Comparison of ENCODE assay signal across 24 cellular contexts in the genomic region with DNA sequence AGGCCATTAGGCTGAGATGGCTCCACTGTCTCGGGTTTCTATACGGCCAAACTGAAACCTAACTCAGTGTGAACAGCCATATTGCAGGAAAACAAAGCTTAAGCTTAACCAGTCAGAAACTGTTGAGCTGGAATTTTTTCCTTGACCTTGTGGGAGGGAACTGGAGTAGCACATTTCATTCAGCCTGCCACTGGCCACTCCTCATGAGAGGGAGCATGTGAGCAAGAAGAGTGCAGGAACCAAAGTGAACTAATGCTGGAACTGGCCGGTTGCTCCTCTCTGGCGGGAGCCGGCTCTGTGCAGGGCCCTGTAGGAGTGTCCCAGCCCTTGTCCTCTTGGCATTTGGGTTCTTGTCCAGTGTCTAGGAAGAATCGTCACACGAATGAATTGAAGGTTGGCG. TPM values are rescaled to one million over a fixed set of nuclear protein-coding genes. Genes with fewer than 3 reads are reported as not detected.
DNase-seq lines count a peak whose midpoint lies in the region; ATAC-seq, FAIRE-seq and TF ChIP-seq lines count a peak whose summit lies in the region.
"Had no signal": no experiment of that assay in that cellular context is flagged by ENCODE, and none has a peak within 500 bp of the region (broad histone marks: within the 10 kb centered on the region; RNA-seq: fewer than 3 reads in every experiment).

No MANE protein-coding gene starts in this region.

- no peak overlapping the region for H2BK120ac ChIP-seq in mesenchymal stem cell (ENCODE audit: low read depth, low read length)

- H3K4me3 ChIP-seq in A549 (no peak overlapping the region), HCT116 (replicated peaks in 1 of 2; ENCODE audit: low read depth in 1 of 2, low read length in 2 of 2) (no peak overlapping the region), mesenchymal stem cell (ENCODE audit: insufficient read depth in 1 of 2, low read depth in 1 of 2, low read length in 2 of 2) (no peak overlapping the region), Peyer's patch (no peak overlapping the region)
- H3K4me3 ChIP-seq: MG63 had no signal

- intact Hi-C loops in HCT116 (cut with micrococcal nuclease) (no loop called here), activated B cell treated with CpG ODN at 0.5 μM for 24 hours (cut with micrococcal nuclease) (loop anchor here (10.0 kb wide), 1 partner anchor 1218 kb away; a partner anchor contains a TSS)

- H2AK5ac ChIP-seq in mesenchymal stem cell (ENCODE audit: low read length, severe bottlenecking) = no peak overlapping the region

- H3K4ac ChIP-seq in mesenchymal stem cell (ENCODE audit: low read depth in 1 of 2, low read length in 2 of 2) = no peak overlapping the region

- no peaks in the 10 kb centered on the region for H3K79me1 ChIP-seq in mesenchymal stem cell (replicated peaks; ENCODE audit: low read length, poor library complexity, severe bottlenecking)

- BruUV-seq in HCT116 (replicated peaks; lab: Mats Ljungman, UMichigan) = no TSS peak

- H4K8ac ChIP-seq in mesenchymal stem cell (ENCODE audit: low read length) = no peak overlapping the region

- H3K9ac ChIP-seq in HCT116 (ENCODE audit: low read length) (no peak overlapping the region), mesenchymal stem cell (ENCODE audit: low read length) (no peak overlapping the region)

- no peak overlapping the region for H3K23ac ChIP-seq in mesenchymal stem cell (ENCODE audit: low read length in 2 of 2)

- H3K27me3 ChIP-seq in HCT116 (ENCODE audit: insufficient read depth, low read length) = no peaks in the 10 kb centered on the region
- no peaks in the 10 kb centered on the region for H3K27me3 ChIP-seq in mesenchymal stem cell (ENCODE audit: control insufficient read depth in 1 of 2, insufficient read depth in 1 of 2, low read length in 2 of 2)
- H3K27me3 ChIP-seq in Peyer's patch = no peaks in the 10 kb centered on the region
- H3K27me3 ChIP-seq: MG63 had no signal

- no peaks in the 10 kb centered on the region for H3K9me2 ChIP-seq in HCT116 (ENCODE audit: insufficient read depth)

- no peak overlapping the region for H2BK5ac ChIP-seq in mesenchymal stem cell (ENCODE audit: low read depth, low read length, poor library complexity, severe bottlenecking)

- no peak overlapping the region for H4K91ac ChIP-seq in mesenchymal stem cell (ENCODE audit: low read length)

- no peaks in the 10 kb centered on the region for H3K36me3 ChIP-seq in HCT116 (ENCODE audit: control insufficient read depth in 1 of 2, insufficient read depth in 2 of 2, low read length in 2 of 2)
- no peaks in the 10 kb centered on the region for H3K36me3 ChIP-seq in mesenchymal stem cell (ENCODE audit: control insufficient read depth in 1 of 2, insufficient read depth in 2 of 2, low read depth in 1 of 2, low read length in 2 of 2)
- H3K36me3 ChIP-seq in Peyer's patch = no peaks in the 10 kb centered on the region
- H3K36me3 ChIP-seq: MG63 had no signal

- no peak for TF ChIP-seq RAD21 in A549 (conservative IDR thresholded peaks at IDR 0.05 in 1 of 2, IDR thresholded peaks at IDR 0.05 in 1 of 2)
- TF ChIP-seq RAD21 in HCT116 (IDR thresholded peaks at IDR 0.05; ENCODE audit: low read depth) = no peak

- peak; percentile 78 to 83 for ATAC-seq in A549
- peak; percentile 42 for ATAC-seq in HCT116
- no peak for ATAC-seq in activated B cell treated with CpG ODN at 0.5 μM for 24 hours (ENCODE audit: low read depth)
- ATAC-seq in HG03097 (IDR thresholded peaks at IDR 0.05; ENCODE audit: low FRiP score, unreplicated experiment) = no peak
- ATAC-seq in HG02798 (IDR thresholded peaks at IDR 0.05; ENCODE audit: poor library complexity, unreplicated experiment) = no peak
- ATAC-seq in GM21529 (IDR thresholded peaks at IDR 0.05; ENCODE audit: unreplicated experiment) = no peak
- ATAC-seq: Panc1, Right ventricle myocardium inferior had no signal

- no peak for TF ChIP-seq CTCF in A549 (IDR thresholded peaks at IDR 0.05)
- no peak for TF ChIP-seq CTCF in HCT116 (IDR thresholded peaks at IDR 0.05 in 2 of 3, conservative IDR thresholded peaks at IDR 0.05 in 1 of 3; ENCODE audit: borderline replicate concordance in 1 of 3, insufficient read depth in 1 of 3, low read depth in 2 of 3, low read length in 2 of 3)
- no peak for TF ChIP-seq CTCF in activated B cell treated with CpG ODN at 0.5 μM for 24 hours (IDR thresholded peaks at IDR 0.05)
- TF ChIP-seq CTCF in Peyer's patch (IDR thresholded peaks at IDR 0.05) = no peak

- peak overlapping the region; percentile 37 for H2AFZ ChIP-seq in HCT116 (ENCODE audit: low read depth, low read length, poor library complexity, severe bottlenecking)
- peak overlapping the region; percentile 31 for H2AFZ ChIP-seq in mesenchymal stem cell (ENCODE audit: low read depth, low read length)

- no peak overlapping the region for H3K4me3 Mint-ChIP-seq in activated B cell treated with CpG ODN at 0.5 μM for 24 hours

- 0 out of 3 replicates have a peak overlapping the region, but pooled peaks have one; percentile 10 for H3K4me2 ChIP-seq in A549
- no peak overlapping the region for H3K4me2 ChIP-seq in HCT116 (ENCODE audit: low read length)
- no peak overlapping the region for H3K4me2 ChIP-seq in mesenchymal stem cell (ENCODE audit: low read length, poor library complexity, severe bottlenecking)

- H3K27ac Mint-ChIP-seq in activated B cell treated with CpG ODN at 0.5 μM for 24 hours = peak overlapping the region; percentile 38

- no peak overlapping the region for H2BK12ac ChIP-seq in mesenchymal stem cell (ENCODE audit: low read length in 2 of 2)

- 94% methylated on average over 8 of the region's 8 CpGs for WGBS in A549 (ENCODE audit: missing lambda C conversion rate)
- WGBS in mesenchymal stem cell = 97% methylated on average over 8 of the region's 8 CpGs

- H3K27ac ChIP-seq in A549 (no peak overlapping the region), HCT116 (ENCODE audit: low read depth, low read length) (no peak overlapping the region), mesenchymal stem cell (ENCODE audit: low read length, poor library complexity, severe bottlenecking) (no peak overlapping the region), Peyer's patch (no peak overlapping the region)
- H3K27ac ChIP-seq: C4-2B had no signal

- H4K20me1 ChIP-seq in HCT116 (ENCODE audit: insufficient read depth) = no peaks in the 10 kb centered on the region

- RAD21 ChIA-PET in HCT116 (lab: Charles Lee; ENCODE audit: low non-redundant PET in 1 of 2, low total read pairs in 2 of 2, uncharacterized antibody in 2 of 2, unreplicated experiment in 2 of 2) = no interaction called here

- no peaks in the 10 kb centered on the region for H3K79me2 ChIP-seq in HCT116 (ENCODE audit: insufficient read depth, low read length)

- TF ChIP-seq EP300 in A549 (IDR thresholded peaks at IDR 0.05) = no peak

- H3K18ac ChIP-seq in mesenchymal stem cell (ENCODE audit: low read depth in 1 of 2, low read length in 2 of 2) = no peak overlapping the region

- H2BK15ac ChIP-seq in mesenchymal stem cell (ENCODE audit: low read depth, poor library complexity, severe bottlenecking) = no peak overlapping the region

- H3K36me3 Mint-ChIP-seq in activated B cell treated with CpG ODN at 0.5 μM for 24 hours (ENCODE audit: low read depth) = peaks cover 75% of the 10 kb centered on the region

- no peaks in the 10 kb centered on the region for H3K27me3 Mint-ChIP-seq in activated B cell treated with CpG ODN at 0.5 μM for 24 hours
- H3K27me3 Mint-ChIP-seq: IgD-negative memory B cell had no signal

- H3K14ac ChIP-seq in mesenchymal stem cell (ENCODE audit: low read length in 2 of 2) = peak overlapping the region in 1 of 2 experiments; percentile 15

- CTCF ChIA-PET in A549 (lab: Yijun Ruan, JAX) (no interaction called here), HCT116 (lab: Charles Lee) (no interaction called here), activated B cell treated with CpG ODN at 0.5 μM for 24 hours (lab: Charles Lee) (no interaction called here)

- H3K9me3 ChIP-seq in A549 = no peaks in the 10 kb centered on the region
- no peaks in the 10 kb centered on the region for H3K9me3 ChIP-seq in HCT116 (ENCODE audit: control insufficient read depth in 1 of 2, insufficient read depth in 1 of 2, low read depth in 1 of 2, low read length in 2 of 2)
- peaks cover 11% of the 10 kb centered on the region for H3K9me3 ChIP-seq in mesenchymal stem cell (ENCODE audit: control insufficient read depth, low read length)
- no peaks in the 10 kb centered on the region for H3K9me3 ChIP-seq in Peyer's patch

- FAIRE-seq in A549 (lab: Jason Lieb, UNC) = no peak
- FAIRE-seq: H1 had no signal

- H3K9me3 Mint-ChIP-seq in activated B cell treated with CpG ODN at 0.5 μM for 24 hours = peaks cover 25% of the 10 kb centered on the region

- peak in 1 of 2 experiments; percentile 34 for DNase-seq in A549 (ENCODE audit: low read depth in 1 of 2, low spot score in 1 of 2)
- no peak for DNase-seq in HCT116 (ENCODE audit: low read depth, low spot score)
- DNase-seq in activated B cell treated with CpG ODN at 0.5 μM for 24 hours = no peak
- DNase-seq in mesenchymal stem cell = no peak
- DNase-seq in Peyer's patch = no peak
- DNase-seq: DMS 273 treated with DMSO at 0.1 percent for 48 hours, GDM1, Kasumi-1, MG63, NCI-H1092, NCI-H1436 treated with DMSO at 0.1 percent for 48 hours, NCI-H2029 treated with DMSO at 0.1 percent for 48 hours, NCI-H2171, NCI-H446, NCI-H69, SW 1271 had no signal

- H3K4me1 ChIP-seq in A549 (peaks cover 6% of the 10 kb centered on the region; the same call in 1 of the 3 replicates), HCT116 (ENCODE audit: control insufficient read depth in 1 of 2, insufficient read depth in 2 of 2, low read length in 2 of 2) (peaks cover 0 to 2% of the 10 kb centered on the region in 2 experiments; a peak in 1 of 4 replicates), mesenchymal stem cell (ENCODE audit: control insufficient read depth, insufficient read depth, low read depth, low read length) (no peaks in the 10 kb centered on the region), Peyer's patch (no peaks in the 10 kb centered on the region)

- POLR2A ChIA-PET in A549 (lab: Yijun Ruan, JAX) (no interaction called here), HCT116 (lab: Charles Lee) (no interaction called here), activated B cell treated with CpG ODN at 0.5 μM for 24 hours (lab: Charles Lee) (no interaction called here)

- TF ChIP-seq POLR2A in A549 (IDR thresholded peaks at IDR 0.05; ENCODE audit: low read length) = no peak
- TF ChIP-seq POLR2A in HCT116 (IDR thresholded peaks at IDR 0.05; ENCODE audit: borderline replicate concordance, extremely low read depth, insufficient read depth, insufficient read length) = no peak
- TF ChIP-seq POLR2A in Peyer's patch (IDR thresholded peaks at IDR 0.05) = no peak

- H3K4me1 Mint-ChIP-seq in activated B cell treated with CpG ODN at 0.5 μM for 24 hours = peaks cover 80% of the 10 kb centered on the region

RNA-seq across cellular contexts. Expression of a gene that starts 5.9 kb away (rescaled TPM):
- polyA plus RNA-seq in A549 (2011; rRNA removed) (88.5 and 101 TPM in 2 replicates), A549 (2017; fragmentation: RNase III; extraction: RNeasy Plus Mini Kit Qiagen cat#74134 plus additional on column Dnase treatment) (83.1 to 91.4 TPM (median 90.4 TPM) in 3 replicates)
- 78.9 and 89.8 TPM in 2 replicates for polyA plus RNA-seq in A549 (2012; cell fraction: cytosol; rRNA removed)
- 24.0 and 30.4 TPM in 2 replicates for polyA plus RNA-seq in A549 (2012; cell fraction: nucleus; rRNA removed)
- polyA minus RNA-seq in A549 (2011; rRNA and poly(A)+ RNA removed) = 17.0 and 19.9 TPM in 2 replicates
- total RNA-seq in HCT116 (2021; ENCODE audit: unreplicated experiment) (25.6 TPM), activated B cell treated with CpG ODN at 0.5 μM for 24 hours (61.5 and 73.7 TPM in 2 replicates), Peyer's patch (10 to 100 TPM; 20.1 to 46.2 (median 23.6) TPM)
- 19.2 and 20.2 TPM in 2 replicates for polyA plus RNA-seq in HCT116 (2012)
- 30.3 TPM for polyA plus RNA-seq in mesenchymal stem cell (2013, experiment 1 of 2)
- 31.9 TPM for polyA plus RNA-seq in mesenchymal stem cell (2013, experiment 2 of 2)

Comparison
In these comparisons a context has a peak if more than half of its experiments do, and no peak if none do; other contexts are left out.
1. ATAC-seq: peak in A549 (2 of 2) and HCT116 (single experiment); none in activated B cell treated with CpG ODN at 0.5 μM for 24 hours (single experiment), HG03097 (single experiment), HG02798 (single experiment) and GM21529 (single experiment).